In genomic region chr12:24561411-24561871, GRCh38 we compare ENCODE assay signal across 8 cellular contexts.
DNase-seq lines count a peak whose midpoint lies in the region; ATAC-seq and TF ChIP-seq lines count a peak whose summit lies in the region.

No MANE protein-coding gene starts in this region.

- H3K36me3 Mint-ChIP-seq in activated naive CD4-positive, alpha-beta T cell treated with anti-CD3 and anti-CD28 coated beads, Interleukin-2, amount 10 ng/mL, durations not matched to agents 7 days and 5 days = peaks cover 2% of the 10 kb centered on the region
- no peaks in the 10 kb centered on the region for H3K36me3 Mint-ChIP-seq in activated naive CD8-positive, alpha-beta T cell treated with anti-CD3 and anti-CD28 coated beads, Interleukin-2, amount 10 ng/mL, durations not matched to agents 7 days and 5 days

- no peak for ATAC-seq in activated naive CD8-positive, alpha-beta T cell treated with anti-CD3 and anti-CD28 coated beads, Interleukin-2, amount 10 ng/mL, durations not matched to agents 7 days and 5 days (ENCODE audit: low read depth)
- ATAC-seq in sciatic nerve = peak; percentile 67
- no peak for ATAC-seq in HG02588 (IDR thresholded peaks at IDR 0.05; ENCODE audit: unreplicated experiment)
- no peak for ATAC-seq in HG02623 (IDR thresholded peaks at IDR 0.05; ENCODE audit: unreplicated experiment)

- H3K4me1 Mint-ChIP-seq in activated naive CD4-positive, alpha-beta T cell treated with anti-CD3 and anti-CD28 coated beads, Interleukin-2, amount 10 ng/mL, durations not matched to agents 7 days and 5 days = peaks cover 12% of the 10 kb centered on the region
- H3K4me1 Mint-ChIP-seq in activated naive CD8-positive, alpha-beta T cell treated with anti-CD3 and anti-CD28 coated beads, Interleukin-2, amount 10 ng/mL, durations not matched to agents 7 days and 5 days = peaks cover 9% of the 10 kb centered on the region

- CTCF ChIA-PET in activated naive CD4-positive, alpha-beta T cell treated with anti-CD3 and anti-CD28 coated beads, Interleukin-2, amount 10 ng/mL, durations not matched to agents 7 days and 5 days (lab: Charles Lee) = no interaction called here
- CTCF ChIA-PET in GM10248 (lab: Yijun Ruan, JAX) = no interaction called here

- peaks cover 56% of the 10 kb centered on the region for H3K27me3 Mint-ChIP-seq in activated naive CD4-positive, alpha-beta T cell treated with anti-CD3 and anti-CD28 coated beads, Interleukin-2, amount 10 ng/mL, durations not matched to agents 7 days and 5 days
- peaks cover 56% of the 10 kb centered on the region for H3K27me3 Mint-ChIP-seq in activated naive CD8-positive, alpha-beta T cell treated with anti-CD3 and anti-CD28 coated beads, Interleukin-2, amount 10 ng/mL, durations not matched to agents 7 days and 5 days

- H3K4me3 Mint-ChIP-seq in activated naive CD4-positive, alpha-beta T cell treated with anti-CD3 and anti-CD28 coated beads, Interleukin-2, amount 10 ng/mL, durations not matched to agents 7 days and 5 days = peak overlapping the region; percentile 71
- peak overlapping the region; percentile 89 for H3K4me3 Mint-ChIP-seq in activated naive CD8-positive, alpha-beta T cell treated with anti-CD3 and anti-CD28 coated beads, Interleukin-2, amount 10 ng/mL, durations not matched to agents 7 days and 5 days

- no peaks in the 10 kb centered on the region for H3K9me3 Mint-ChIP-seq in activated naive CD4-positive, alpha-beta T cell treated with anti-CD3 and anti-CD28 coated beads, Interleukin-2, amount 10 ng/mL, durations not matched to agents 7 days and 5 days
- no peaks in the 10 kb centered on the region for H3K9me3 Mint-ChIP-seq in activated naive CD8-positive, alpha-beta T cell treated with anti-CD3 and anti-CD28 coated beads, Interleukin-2, amount 10 ng/mL, durations not matched to agents 7 days and 5 days

- no peak overlapping the region for H3K27ac Mint-ChIP-seq in activated naive CD4-positive, alpha-beta T cell treated with anti-CD3 and anti-CD28 coated beads, Interleukin-2, amount 10 ng/mL, durations not matched to agents 7 days and 5 days
- H3K27ac Mint-ChIP-seq in activated naive CD8-positive, alpha-beta T cell treated with anti-CD3 and anti-CD28 coated beads, Interleukin-2, amount 10 ng/mL, durations not matched to agents 7 days and 5 days = no peak overlapping the region

- no peak for DNase-seq in activated naive CD4-positive, alpha-beta T cell treated with anti-CD3 and anti-CD28 coated beads, Interleukin-2, amount 10 ng/mL, durations not matched to agents 7 days and 5 days
- DNase-seq in activated naive CD4-positive, alpha-beta T cell (lab: John Stamatoyannopoulos, UW) = no peak
- no peak for DNase-seq in activated naive CD8-positive, alpha-beta T cell treated with anti-CD3 and anti-CD28 coated beads, Interleukin-2, amount 10 ng/mL, durations not matched to agents 7 days and 5 days
- DNase-seq in hepatic stellate cell (ENCODE audit: low spot score) (peak; percentile 59), sciatic nerve (ENCODE audit: low spot score) (no peak), GM10248 (ENCODE audit: extremely low spot score) (no peak)

- no peak for TF ChIP-seq CTCF in GM10248 (IDR thresholded peaks at IDR 0.05; ENCODE audit: control extremely low read depth, extremely low read depth, low read depth, missing control alignments)

- POLR2A ChIA-PET in activated naive CD8-positive, alpha-beta T cell treated with anti-CD3 and anti-CD28 coated beads, Interleukin-2, amount 10 ng/mL, durations not matched to agents 7 days and 5 days (lab: Charles Lee) = no interaction called here
- POLR2A ChIA-PET in GM10248 (lab: Yijun Ruan, JAX) = no interaction called here

- intact Hi-C loops in sciatic nerve (cut with DNase I) = no loop called here
